ENCODE assay signal across 1 cellular context in genomic region chr10:73625884-73626753, GRCh38.
TF ChIP-seq lines count a peak whose summit lies in the region.

No MANE protein-coding gene starts in this region.

TF ChIP-seq in IMR-90, 13 proteins besides CTCF, POLR2A, EP300 and RAD21 (continued from another document):
- TF ChIP-seq USF2 (IDR thresholded peaks at IDR 0.05; ENCODE audit: low read depth, low read length) (0 out of 2 replicates have a peak, but pooled peaks have one; percentile 4), MXI1 (IDR thresholded peaks at IDR 0.05; ENCODE audit: borderline replicate concordance, low read depth, low read length) (0 out of 2 replicates have a peak, but pooled peaks have one; percentile 84), FOS (IDR thresholded peaks at IDR 0.05; ENCODE audit: low read depth, low read length) (0 out of 2 replicates have a peak, but pooled peaks have one; percentile 7), CEBPB (IDR thresholded peaks at IDR 0.05; ENCODE audit: low read depth, low read length) (peak; percentile 64; the same call in 1 of the 2 replicates)
